In genomic region chr17:76048711-76049110, GRCh38 we compare ENCODE assay signal across 1 cellular context.
TF ChIP-seq lines count a peak whose summit lies in the region.

No MANE protein-coding gene starts in this region.

TF ChIP-seq in HepG2, 621 proteins besides CTCF, POLR2A, EP300 and RAD21:
- no peak for TF ChIP-seq ZIK1 (CRISPR knock-in tag; IDR thresholded peaks at IDR 0.05; ENCODE audit: borderline replicate concordance, low read depth)
- peak; percentile 24; the same call in 1 of the 2 replicates for TF ChIP-seq RFX1 (IDR thresholded peaks at IDR 0.05)
